In the genomic region with DNA sequence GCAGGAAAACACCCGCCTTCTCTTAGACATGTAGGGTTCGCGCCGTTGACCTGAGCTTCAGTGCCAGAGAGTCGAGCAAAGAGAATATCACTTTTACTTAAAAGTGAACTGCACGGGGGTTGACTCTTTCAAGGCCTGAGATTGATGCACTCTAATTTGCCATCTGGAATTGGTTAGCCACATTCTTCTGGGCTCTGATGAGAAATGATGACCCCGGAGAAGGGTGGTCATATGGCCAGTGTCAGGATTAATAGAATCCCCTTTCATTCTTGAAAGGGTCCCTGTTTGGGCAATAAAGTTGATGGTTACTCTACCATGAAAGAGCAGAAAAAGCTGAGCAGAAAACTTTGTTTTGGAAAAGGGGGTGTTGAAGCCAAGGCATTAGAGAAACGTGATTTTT, we compare ENCODE assay signal across 1 cellular context.
TF ChIP-seq lines count a peak whose summit lies in the region.

No MANE protein-coding gene starts in this region.

TF ChIP-seq in HepG2, 621 proteins besides CTCF, POLR2A, EP300 and RAD21:
- no peak for TF ChIP-seq ZNF543 (CRISPR knock-in tag; IDR thresholded peaks at IDR 0.05)
- TF ChIP-seq TBX2 (CRISPR knock-in tag; IDR thresholded peaks at IDR 0.05; ENCODE audit: borderline replicate concordance): 0 out of 2 replicates have a peak, but pooled peaks have one; percentile 7
